ENCODE assay signal across 28 cellular contexts in genomic region chr7:37089972-37090371, GRCh38.
DNase-seq lines count a peak whose midpoint lies in the region; ATAC-seq, FAIRE-seq and TF ChIP-seq lines count a peak whose summit lies in the region.
"Had no signal": no experiment of that assay in that cellular context is flagged by ENCODE, and none has a peak within 500 bp of the region (broad histone marks: within the 10 kb centered on the region; RNA-seq: fewer than 3 reads in every experiment).

No MANE protein-coding gene starts in this region.

- no peak for TF ChIP-seq POLR2A in esophagus muscularis mucosa (IDR thresholded peaks at IDR 0.05; ENCODE audit: low read depth)

- peak; percentile 27 for FAIRE-seq in urothelium cell line (lab: Jason Lieb, UNC)
- FAIRE-seq: A204.1, astrocyte, TTC549 had no signal

- no peak for TF ChIP-seq EP300 in esophagus muscularis mucosa (IDR thresholded peaks at IDR 0.05)

- H3K27ac ChIP-seq in right atrium auricular region (no peak overlapping the region), esophagus muscularis mucosa (replicated peaks in 1 of 4) (peak overlapping the region; percentile 74 to 82 (median 75)), left lung (no peak overlapping the region)
- H3K27ac ChIP-seq: neural progenitor cell had no signal

- no peak overlapping the region for H3K4me3 ChIP-seq in right atrium auricular region
- no peak overlapping the region for H3K4me3 ChIP-seq in esophagus muscularis mucosa
- no peak overlapping the region for H3K4me3 ChIP-seq in left lung
- H3K4me3 ChIP-seq: neural progenitor cell, smooth muscle cell, tibial nerve had no signal

- 73% methylated on average over 4 of the region's 4 CpGs for WGBS in esophagus muscularis mucosa

- H3K27me3 ChIP-seq in right atrium auricular region (no peaks in the 10 kb centered on the region), esophagus muscularis mucosa (no peaks in the 10 kb centered on the region), left lung (no peaks in the 10 kb centered on the region)
- H3K27me3 ChIP-seq: neural progenitor cell, tibial nerve had no signal

- no peak for DNase-seq in Right ventricle myocardium inferior (ENCODE audit: missing footprints)
- no peak for DNase-seq in right atrium auricular region (ENCODE audit: low spot score)
- DNase-seq in esophagus muscularis mucosa (ENCODE audit: extremely low spot score), result peak; percentile 90
- no peak for DNase-seq in left lung
- peak; percentile 33 for DNase-seq in urothelium cell line (ENCODE audit: low spot score)
- DNase-seq in T-helper 17 cell, result no peak
- DNase-seq in NCI-H446 treated with DMSO at 0.1 percent for 48 hours (lab: John Stamatoyannopoulos, UW), result no peak
- DNase-seq: activated naive CD4-positive, alpha-beta T cell; activated T-cell treated with anti-CD3 and anti-CD28 coated beads, Interleukin-2, amount 50 U/mL, for 4 hours; DMS79 treated with DMSO at 0.1 percent for 48 hours; effector CD8-positive, alpha-beta T cell; head of caudate nucleus; NCI-H1092 treated with DMSO at 0.1 percent for 48 hours; NCI-H1930; NCI-H345; NCI-H82; SIG-M5; stimulated activated CD4-positive, alpha-beta T cell treated with anti-CD3 and anti-CD28 coated beads, Interleukin-2, amount 100 ng/mL, for 48 hours; stimulated activated naive CD4-positive, alpha-beta T cell had no signal

- H3K36me3 ChIP-seq in right atrium auricular region (no peaks in the 10 kb centered on the region), esophagus muscularis mucosa (peaks cover 0 to 2% (median under 1%) of the 10 kb centered on the region in 4 donors), left lung (peaks cover 0 to 6% of the 10 kb centered on the region in 2 donors)
- H3K36me3 ChIP-seq: neural progenitor cell had no signal

- peaks cover 10% of the 10 kb centered on the region for H3K36me3 Mint-ChIP-seq in T-helper 17 cell (ENCODE audit: low read depth)
- H3K36me3 Mint-ChIP-seq: neural progenitor cell had no signal

- no peak overlapping the region for H3K27ac Mint-ChIP-seq in T-helper 17 cell
- H3K27ac Mint-ChIP-seq: B cell, neural progenitor cell had no signal

- H3K4me1 ChIP-seq in right atrium auricular region (peaks cover 0 to 7% of the 10 kb centered on the region in 2 donors), esophagus muscularis mucosa (peaks cover 13 to 67% (median 55%) of the 10 kb centered on the region in 4 donors), left lung (no peaks in the 10 kb centered on the region)
- H3K4me1 ChIP-seq: neural progenitor cell had no signal

- TF ChIP-seq CTCF in right atrium auricular region (IDR thresholded peaks at IDR 0.05) (no peak), esophagus muscularis mucosa (IDR thresholded peaks at IDR 0.05) (no peak), left lung (IDR thresholded peaks at IDR 0.05) (no peak)

- no peak overlapping the region for H3K4me3 Mint-ChIP-seq in T-helper 17 cell
- H3K4me3 Mint-ChIP-seq: activated T-cell treated with anti-CD3 and anti-CD28 coated beads, Interleukin-2, amount 50 U/mL, for 4 hours; B cell; neural progenitor cell had no signal

- peaks cover 15% of the 10 kb centered on the region for H3K4me1 Mint-ChIP-seq in T-helper 17 cell
- H3K4me1 Mint-ChIP-seq: neural progenitor cell had no signal

- intact Hi-C loops in Right ventricle myocardium inferior (cut with DNase I), result no loop called here
- intact Hi-C loops in esophagus muscularis mucosa (cut with DNase I), result no loop called here
- intact Hi-C loops in left lung (cut with DNase I), result no loop called here

- no peaks in the 10 kb centered on the region for H3K27me3 Mint-ChIP-seq in T-helper 17 cell
- H3K27me3 Mint-ChIP-seq: B cell had no signal

- H3K9me3 ChIP-seq in right atrium auricular region (no peaks in the 10 kb centered on the region), esophagus muscularis mucosa (no peaks in the 10 kb centered on the region), left lung (no peaks in the 10 kb centered on the region), T-helper 17 cell (ENCODE audit: control insufficient read depth, low read length, poor library complexity, severe bottlenecking) (no peaks in the 10 kb centered on the region)
- H3K9me3 ChIP-seq: tibial nerve had no signal

- peak; percentile 57 for ATAC-seq in Right ventricle myocardium inferior
- peak; percentile 71 for ATAC-seq in left lung
- ATAC-seq in T-helper 17 cell, result no peak
- no peak for ATAC-seq in HG03045 (IDR thresholded peaks at IDR 0.05; ENCODE audit: unreplicated experiment)
- ATAC-seq: activated T-cell treated with anti-CD3 and anti-CD28 coated beads, Interleukin-2, amount 50 U/mL, for 4 hours; esophagus mucosa had no signal

Comparison
In these comparisons a context has a peak if more than half of its experiments do, and no peak if none do; other contexts are left out.
1. ATAC-seq: peak in Right ventricle myocardium inferior (single experiment) and left lung (single experiment); none in T-helper 17 cell (single experiment) and HG03045 (single experiment).
2. DNase-seq: peak in esophagus muscularis mucosa (single experiment) and urothelium cell line (single experiment); none in Right ventricle myocardium inferior (single experiment), right atrium auricular region (single experiment), left lung (0 of 2), T-helper 17 cell (0 of 3) and NCI-H446 treated with DMSO at 0.1 percent for 48 hours (single experiment).
3. H3K27ac ChIP-seq: peak in esophagus muscularis mucosa (4 of 4); none in right atrium auricular region (0 of 2) and left lung (0 of 2).